In the genomic region with DNA sequence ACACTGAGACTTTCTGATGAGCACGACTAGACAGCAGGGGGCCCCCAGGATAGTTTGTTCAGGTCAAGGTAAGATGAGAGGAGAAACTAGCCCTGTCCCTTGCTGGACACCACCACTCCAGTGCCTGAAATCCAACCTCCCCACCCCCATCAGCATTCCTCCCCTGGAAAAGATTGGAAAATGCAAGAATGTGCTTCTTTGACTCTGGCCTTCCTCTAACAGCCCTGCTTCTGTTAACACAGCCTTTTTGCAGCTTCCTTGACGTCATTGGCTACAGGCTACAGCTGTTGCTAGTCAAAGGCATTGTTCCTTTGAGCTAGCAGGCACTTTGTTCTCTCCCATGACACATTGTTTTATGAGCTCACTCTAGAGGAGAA, we compare ENCODE assay signal across 1 cellular context.
TF ChIP-seq lines count a peak whose summit lies in the region.

No MANE protein-coding gene starts in this region.

TF ChIP-seq in IMR-90, 13 proteins besides CTCF, POLR2A, EP300 and RAD21 (continued from another document):
- TF ChIP-seq, protein P1, sequence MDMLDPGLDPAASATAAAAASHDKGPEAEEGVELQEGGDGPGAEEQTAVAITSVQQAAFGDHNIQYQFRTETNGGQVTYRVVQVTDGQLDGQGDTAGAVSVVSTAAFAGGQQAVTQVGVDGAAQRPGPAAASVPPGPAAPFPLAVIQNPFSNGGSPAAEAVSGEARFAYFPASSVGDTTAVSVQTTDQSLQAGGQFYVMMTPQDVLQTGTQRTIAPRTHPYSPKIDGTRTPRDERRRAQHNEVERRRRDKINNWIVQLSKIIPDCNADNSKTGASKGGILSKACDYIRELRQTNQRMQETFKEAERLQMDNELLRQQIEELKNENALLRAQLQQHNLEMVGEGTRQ (IDR thresholded peaks at IDR 0.05; ENCODE audit: low read depth, low read length) = no peak
- no peak for TF ChIP-seq CEBPB (IDR thresholded peaks at IDR 0.05; ENCODE audit: low read depth, low read length)
- no peak for TF ChIP-seq MAFK (IDR thresholded peaks at IDR 0.05; ENCODE audit: low read depth, low read length)
- TF ChIP-seq BHLHE40 (IDR thresholded peaks at IDR 0.05; ENCODE audit: low read depth, low read length) = no peak
- no peak for TF ChIP-seq RCOR1 (IDR thresholded peaks at IDR 0.05; ENCODE audit: insufficient replicate concordance, low read length)
- no peak for TF ChIP-seq RFX5 (IDR thresholded peaks at IDR 0.05; ENCODE audit: low read depth, low read length)
- TF ChIP-seq CHD1 (IDR thresholded peaks at IDR 0.05; ENCODE audit: low read depth, low read length) = no peak
- no peak for TF ChIP-seq SMC3 (IDR thresholded peaks at IDR 0.05; ENCODE audit: low read depth, low read length)
TF ChIP-seq in IMR-90: peak in this region for 0.
